In the genomic region with DNA sequence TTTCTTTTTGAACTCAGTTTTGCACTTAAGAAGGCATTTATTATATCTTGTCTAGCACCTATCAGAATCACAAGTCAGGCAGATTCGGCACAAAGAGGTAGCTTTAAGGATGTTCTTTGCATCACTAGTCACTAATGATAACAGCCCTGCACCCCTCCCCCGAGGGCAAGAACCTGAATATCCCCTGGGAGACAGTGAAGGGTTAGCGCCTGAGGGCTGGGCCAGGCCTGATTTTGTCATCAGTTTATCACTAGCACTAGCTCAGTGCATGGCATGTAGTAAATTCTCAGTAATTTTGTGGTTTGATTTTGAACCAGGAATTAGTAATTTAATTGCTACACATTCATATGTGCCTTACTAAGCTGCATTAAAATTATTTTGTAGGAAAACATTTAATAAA, we compare ENCODE assay signal across 28 cellular contexts.
"Had no signal": no experiment of that assay in that cellular context is flagged by ENCODE, and none has a peak within 500 bp of the region (broad histone marks: within the 10 kb centered on the region; RNA-seq: fewer than 3 reads in every experiment).

No MANE protein-coding gene starts in this region.

- H3K36me3 ChIP-seq: brain microvascular endothelial cell, cardiac muscle cell, Peyer's patch, SJSA1 had no signal

- H3K36me3 Mint-ChIP-seq: activated naive CD4-positive, alpha-beta T cell treated with anti-CD3 and anti-CD28 coated beads, Interleukin-2, amount 10 ng/mL, durations not matched to agents 7 days and 5 days had no signal

- H3K27ac ChIP-seq: brain microvascular endothelial cell, cardiac muscle cell, Peyer's patch, RWPE1, SJSA1 had no signal

- H3K27me3 Mint-ChIP-seq: activated CD8-positive, alpha-beta T cell treated with anti-CD3 and anti-CD28 coated beads for 36 hours; activated naive CD4-positive, alpha-beta T cell treated with anti-CD3 and anti-CD28 coated beads, Interleukin-2, amount 10 ng/mL, durations not matched to agents 7 days and 5 days; activated naive CD8-positive, alpha-beta T cell treated with anti-CD3 and anti-CD28 coated beads for 36 hours had no signal

- H3K27ac Mint-ChIP-seq: activated CD8-positive, alpha-beta T cell treated with anti-CD3 and anti-CD28 coated beads for 36 hours; activated naive CD4-positive, alpha-beta T cell treated with anti-CD3 and anti-CD28 coated beads, Interleukin-2, amount 10 ng/mL, durations not matched to agents 7 days and 5 days; activated naive CD8-positive, alpha-beta T cell treated with anti-CD3 and anti-CD28 coated beads for 36 hours; activated T-cell treated with anti-CD3 and anti-CD28 coated beads, Interleukin-2, amount 50 U/mL, for 72 hours; activated T-helper 2 cell treated with anti-CD3 and anti-CD28 coated beads, Interferon-gamma antibody, Interleukin-2, Interleukin-4, amounts not matched to agents 10 μg/mL and 5 μg/mL and 100 μg/mL, durations not matched to agents 14 hours and 24 hours and 36 hours; T-helper 2 cell treated with Interferon-gamma antibody and Interleukin-4, amounts not matched to agents 5 μg/mL and 100 μg/mL, for 36 hours had no signal

- H3K4me3 Mint-ChIP-seq: activated CD8-positive, alpha-beta T cell treated with anti-CD3 and anti-CD28 coated beads for 36 hours; activated naive CD4-positive, alpha-beta T cell treated with anti-CD3 and anti-CD28 coated beads, Interleukin-2, amount 10 ng/mL, durations not matched to agents 7 days and 5 days; activated naive CD8-positive, alpha-beta T cell treated with anti-CD3 and anti-CD28 coated beads for 36 hours; activated T-cell treated with anti-CD3 and anti-CD28 coated beads, Interleukin-2, amount 50 U/mL, for 72 hours; T-helper 2 cell treated with Interferon-gamma antibody and Interleukin-4, amounts not matched to agents 5 μg/mL and 100 μg/mL, for 36 hours had no signal

- DNase-seq: activated CD4-positive, alpha-beta T cell treated with anti-CD3 and anti-CD28 coated beads for 4 hours; activated CD8-positive, alpha-beta memory T cell treated with anti-CD3 and anti-CD28 coated beads, Interleukin-2, amount 50 U/mL, for 4 hours; activated CD8-positive, alpha-beta T cell treated with anti-CD3 and anti-CD28 coated beads for 36 hours; activated gamma-delta T cell treated with Interleukin-2 at 50 U/mL for 16 hours; activated naive CD4-positive, alpha-beta T cell treated with anti-CD3 and anti-CD28 coated beads, Interleukin-2, amount 10 ng/mL, durations not matched to agents 7 days and 5 days; activated naive CD8-positive, alpha-beta T cell treated with anti-CD3 and anti-CD28 coated beads for 36 hours; activated T-cell treated with anti-CD3 and anti-CD28 coated beads, Interleukin-2, amount 50 U/mL, for 72 hours; brain microvascular endothelial cell; NCI-H1048; NCI-H146; NCI-H187 treated with DMSO at 0.1 percent for 48 hours; NCI-H2081 treated with DMSO at 0.1 percent for 48 hours; NCI-H2171 treated with DMSO at 0.1 percent for 48 hours; NCI-H345; NCI-H510A; NCI-H526 treated with DMSO at 0.1 percent for 48 hours; NCI-H82; NK-92 treated with Interleukin-12 subunit alpha and Interleukin-12 subunit beta, amount 100 ng/mL, for 24 hours; SHP77; SW 1271 had no signal

- H3K9me3 ChIP-seq: Peyer's patch had no signal

- H3K4me1 Mint-ChIP-seq: activated naive CD4-positive, alpha-beta T cell treated with anti-CD3 and anti-CD28 coated beads, Interleukin-2, amount 10 ng/mL, durations not matched to agents 7 days and 5 days had no signal

- ATAC-seq: activated CD4-positive, CD25-positive, alpha-beta regulatory T cell treated with anti-CD3 and anti-CD28 coated beads, Interleukin-2, amount 50 U/mL, for 24 hours; activated CD8-positive, alpha-beta T cell treated with anti-CD3 and anti-CD28 coated beads for 36 hours; activated T-cell treated with anti-CD3 and anti-CD28 coated beads, Interleukin-2, amount 50 U/mL, for 72 hours; SK-N-SH treated with all-trans-retinoic acid at 6 μM for 48 hours had no signal

- H3K27me3 ChIP-seq: brain microvascular endothelial cell, cardiac muscle cell, Peyer's patch, SJSA1 had no signal

- H3K4me3 ChIP-seq: cardiac muscle cell, Peyer's patch, SJSA1 had no signal
